Comparison of ENCODE assay signal across 24 cellular contexts in the genomic region with DNA sequence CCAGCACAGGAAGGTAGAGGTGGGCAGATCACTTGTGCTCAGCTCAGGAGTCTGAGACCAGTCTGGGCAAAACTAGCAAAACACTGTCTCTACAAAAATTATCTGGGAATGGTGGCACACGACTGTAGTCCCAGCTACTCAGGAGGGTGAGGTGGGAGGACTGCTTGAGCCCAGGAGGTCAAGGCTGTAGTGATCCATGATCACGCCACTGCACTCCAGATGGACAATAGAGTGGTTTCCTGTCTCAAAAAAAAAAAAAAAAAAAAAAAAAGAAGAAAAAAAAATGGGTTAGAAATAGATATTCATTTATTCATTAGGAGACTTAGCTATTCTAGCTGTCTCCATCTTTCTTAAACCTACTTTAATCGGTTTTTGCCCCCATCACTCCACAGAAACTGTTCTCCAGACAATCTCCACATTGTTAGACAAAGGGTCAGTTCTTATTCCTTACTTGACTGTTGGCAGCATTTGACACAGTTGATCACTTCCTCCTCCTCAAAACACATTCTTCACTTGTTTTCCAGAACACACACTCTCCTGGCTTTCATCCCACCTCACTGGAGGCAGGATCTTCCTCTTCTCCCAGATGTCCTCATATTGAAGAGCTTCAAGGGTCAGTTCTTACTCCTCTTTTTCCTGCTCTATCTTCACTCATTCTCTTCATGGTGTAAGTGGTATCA.
DNase-seq lines count a peak whose midpoint lies in the region; ATAC-seq and TF ChIP-seq lines count a peak whose summit lies in the region.
"Had no signal": no experiment of that assay in that cellular context is flagged by ENCODE, and none has a peak within 500 bp of the region (broad histone marks: within the 10 kb centered on the region; RNA-seq: fewer than 3 reads in every experiment).

No MANE protein-coding gene starts in this region.

- TF ChIP-seq CTCF in choroid plexus epithelial cell (conservative IDR thresholded peaks at IDR 0.05; ENCODE audit: low read depth, low read length): no peak

- no peak overlapping the region for H3K4me3 ChIP-seq in choroid plexus epithelial cell (ENCODE audit: low read depth, low read length)
- H3K4me3 ChIP-seq in skeletal muscle cell (ENCODE audit: low read depth, low read length): no peak overlapping the region
- H3K4me3 ChIP-seq: lower lobe of right lung, neural progenitor cell, vagina had no signal

- peak; percentile 33 for DNase-seq in HT1080 (ENCODE audit: low read depth)
- peak; percentile 22 for DNase-seq in choroid plexus epithelial cell (ENCODE audit: low read depth)
- DNase-seq in foreskin melanocyte: peak; percentile 75
- peak; percentile 63 for DNase-seq in skeletal muscle cell (ENCODE audit: low read depth)
- DNase-seq in GM19238 (ENCODE audit: insufficient read length, low spot score): no peak
- DNase-seq in activated gamma-delta T cell (lab: John Stamatoyannopoulos, UW): no peak
- DNase-seq in NCI-H1092 treated with DMSO at 0.1 percent for 48 hours (lab: John Stamatoyannopoulos, UW): no peak
- DNase-seq: activated CD4-positive, alpha-beta T cell treated with anti-CD3 and anti-CD28 coated beads for 4 hours; activated naive CD4-positive, alpha-beta T cell treated with anti-CD3 and anti-CD28 coated beads, Interleukin-2, amount 50 U/mL, for 16 hours; activated T-cell treated with anti-CD3 and anti-CD28 coated beads, Interleukin-2, amount 50 U/mL, for 48 hours; aorta; C1 segment of cervical spinal cord; central memory CD4-positive, alpha-beta T cell; lower lobe of right lung; NCI-H1105 treated with DMSO at 0.1 percent for 48 hours; NCI-H2029 treated with DMSO at 0.1 percent for 48 hours; NCI-H345; NCI-H748 treated with DMSO at 0.1 percent for 48 hours; posterior cingulate gyrus; stimulated activated CD4-positive, alpha-beta T cell treated with anti-CD3 and anti-CD28 coated beads, Interleukin-2, amount 100 ng/mL, for 24 hours had no signal

- ATAC-seq in GM18520 (IDR thresholded peaks at IDR 0.05; ENCODE audit: unreplicated experiment): no peak
- ATAC-seq: HCT116, lower lobe of right lung had no signal

Comparison
In these comparisons a context has a peak if more than half of its experiments do, and no peak if none do; other contexts are left out.
1. DNase-seq: peak in HT1080 (single experiment), choroid plexus epithelial cell (single experiment), foreskin melanocyte (single experiment) and skeletal muscle cell (single experiment); none in GM19238 (single experiment), activated gamma-delta T cell (single experiment) and NCI-H1092 treated with DMSO at 0.1 percent for 48 hours (single experiment).